In the genomic region with DNA sequence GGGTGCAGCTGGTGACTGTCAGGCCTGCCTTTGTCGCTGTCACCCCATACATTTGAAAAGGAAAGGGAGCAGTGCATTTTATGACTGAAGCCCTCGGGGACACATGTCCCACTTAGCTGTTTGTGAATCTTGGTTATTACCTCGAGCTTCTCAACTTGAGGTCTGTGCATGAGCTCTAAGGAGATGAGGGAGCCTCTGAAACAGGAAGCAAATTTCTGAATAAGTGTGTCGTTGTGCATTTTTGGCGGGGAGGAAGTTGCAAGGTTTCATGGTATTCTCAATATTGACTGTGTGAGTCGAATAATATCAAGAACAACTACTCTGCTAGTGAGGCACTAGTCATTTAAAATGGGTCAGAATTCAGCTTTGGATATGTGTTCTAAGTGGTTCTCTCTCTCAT, we compare ENCODE assay signal across 18 cellular contexts.
"Had no signal": no experiment of that assay in that cellular context is flagged by ENCODE, and none has a peak within 500 bp of the region (broad histone marks: within the 10 kb centered on the region; RNA-seq: fewer than 3 reads in every experiment).

No MANE protein-coding gene starts in this region.

- H3K4me1 ChIP-seq: body of pancreas, esophagus squamous epithelium, left ventricle myocardium inferior, sigmoid colon, upper lobe of right lung had no signal

- H3K27me3 ChIP-seq: body of pancreas, esophagus squamous epithelium, sigmoid colon, upper lobe of right lung had no signal

- H3K4me3 ChIP-seq: body of pancreas, esophagus squamous epithelium, left ventricle myocardium inferior, sigmoid colon, upper lobe of right lung had no signal

- DNase-seq: activated CD8-positive, alpha-beta memory T cell treated with anti-CD3 and anti-CD28 coated beads for 24 hours; activated CD8-positive, alpha-beta memory T cell treated with anti-CD3 and anti-CD28 coated beads, Interleukin-2, amount 50 U/mL, for 48 hours; body of pancreas; dermis blood vessel endothelial cell; effector memory CD8-positive, alpha-beta T cell; esophagus squamous epithelium; immature natural killer cell; kidney glomerular epithelial cell; left ventricle myocardium inferior; mammary epithelial cell; midbrain; sigmoid colon; stimulated activated CD4-positive, alpha-beta T cell treated with anti-CD3 and anti-CD28 coated beads, Interleukin-4, amount 100 ng/mL, for 4 hours; stimulated activated naive B cell treated with anti-CD40 and anti-IgM and Interleukin-4, amounts not matched to agents 10 μg/mL and 1 μg/mL and 100 μg/mL, for 72 hours; T1000; upper lobe of right lung had no signal

- H3K4me3 Mint-ChIP-seq: effector memory CD8-positive, alpha-beta T cell; immature natural killer cell; nephron; stimulated activated naive B cell treated with anti-CD40 and anti-IgM and Interleukin-4, amounts not matched to agents 10 μg/mL and 1 μg/mL and 100 μg/mL, for 72 hours had no signal

- H3K36me3 ChIP-seq: esophagus squamous epithelium, left ventricle myocardium inferior, sigmoid colon, upper lobe of right lung had no signal

- H3K9me3 ChIP-seq: body of pancreas had no signal

- H3K27ac ChIP-seq: body of pancreas, esophagus squamous epithelium, left ventricle myocardium inferior, sigmoid colon, upper lobe of right lung had no signal

- ATAC-seq: activated CD4-positive, CD25-positive, alpha-beta regulatory T cell treated with anti-CD3 and anti-CD28 coated beads, Interleukin-2, amount 50 U/mL, for 24 hours; body of pancreas; effector memory CD8-positive, alpha-beta T cell; stimulated activated naive B cell treated with anti-CD40 and anti-IgM and Interleukin-4, amounts not matched to agents 10 μg/mL and 1 μg/mL and 100 μg/mL, for 72 hours; upper lobe of right lung had no signal

- H3K27ac Mint-ChIP-seq: effector memory CD8-positive, alpha-beta T cell; immature natural killer cell; nephron; stimulated activated naive B cell treated with anti-CD40 and anti-IgM and Interleukin-4, amounts not matched to agents 10 μg/mL and 1 μg/mL and 100 μg/mL, for 72 hours had no signal

- H3K4me1 Mint-ChIP-seq: immature natural killer cell; nephron; stimulated activated naive B cell treated with anti-CD40 and anti-IgM and Interleukin-4, amounts not matched to agents 10 μg/mL and 1 μg/mL and 100 μg/mL, for 72 hours had no signal
